Comparison of ENCODE assay signal across 2 cellular contexts in genomic region chr9:72703574-72703973, GRCh38.
TF ChIP-seq lines count a peak whose summit lies in the region.

No MANE protein-coding gene starts in this region.

TF ChIP-seq in IMR-90, 13 proteins besides CTCF, POLR2A, EP300 and RAD21:
- no peak for TF ChIP-seq RCOR1 (IDR thresholded peaks at IDR 0.05; ENCODE audit: insufficient replicate concordance, low read length)
- no peak for TF ChIP-seq MXI1 (IDR thresholded peaks at IDR 0.05; ENCODE audit: borderline replicate concordance, low read depth, low read length)
- TF ChIP-seq MAZ (IDR thresholded peaks at IDR 0.05; ENCODE audit: borderline replicate concordance, low read depth, low read length), result no peak
- TF ChIP-seq RFX5 (IDR thresholded peaks at IDR 0.05; ENCODE audit: low read depth, low read length), result no peak
- no peak for TF ChIP-seq BHLHE40 (IDR thresholded peaks at IDR 0.05; ENCODE audit: low read depth, low read length)
- no peak for TF ChIP-seq CEBPB (IDR thresholded peaks at IDR 0.05; ENCODE audit: low read depth, low read length)
- no peak for TF ChIP-seq ELK1 (IDR thresholded peaks at IDR 0.05; ENCODE audit: borderline replicate concordance, low read depth, low read length)
- no peak for TF ChIP-seq NFE2L2 (IDR thresholded peaks at IDR 0.05; ENCODE audit: low read depth, low read length)
- no peak for TF ChIP-seq CHD1 (IDR thresholded peaks at IDR 0.05; ENCODE audit: low read depth, low read length)
- TF ChIP-seq USF2 (IDR thresholded peaks at IDR 0.05; ENCODE audit: low read depth, low read length), result no peak
- TF ChIP-seq SMC3 (IDR thresholded peaks at IDR 0.05; ENCODE audit: low read depth, low read length), result no peak
- TF ChIP-seq MAFK (IDR thresholded peaks at IDR 0.05; ENCODE audit: low read depth, low read length), result no peak
- no peak for TF ChIP-seq FOS (IDR thresholded peaks at IDR 0.05; ENCODE audit: low read depth, low read length)
TF ChIP-seq in IMR-90: peak in this region for 0.

TF ChIP-seq in H1, 55 proteins besides CTCF, POLR2A, EP300 and RAD21:
- TF ChIP-seq HDAC2 (IDR thresholded peaks at IDR 0.05; ENCODE audit: borderline replicate concordance in 1 of 2, low read depth in 2 of 2, low read length in 2 of 2), result no peak
- TF ChIP-seq TAF7 (optimal IDR thresholded peaks at IDR 0.05; ENCODE audit: borderline replicate concordance, low read depth, low read length), result no peak
- TF ChIP-seq ZNF274 (IDR thresholded peaks at IDR 0.05; ENCODE audit: borderline replicate concordance, extremely low read depth, low read length), result no peak
- no peak for TF ChIP-seq BCL11A (IDR thresholded peaks at IDR 0.05; ENCODE audit: low read depth in 2 of 2, low read length in 2 of 2)
- TF ChIP-seq CBX5 (IDR thresholded peaks at IDR 0.05; ENCODE audit: low read depth, low read length), result no peak
- no peak for TF ChIP-seq TEAD4 (IDR thresholded peaks at IDR 0.05; ENCODE audit: low read depth, low read length)
- TF ChIP-seq EGR1 (IDR thresholded peaks at IDR 0.05; ENCODE audit: borderline replicate concordance, low read depth, low read length), result no peak
- no peak for TF ChIP-seq SIN3A (conservative IDR thresholded peaks at IDR 0.05 in 1 of 2, IDR thresholded peaks at IDR 0.05 in 1 of 2; ENCODE audit: low read depth in 1 of 2, low read length in 2 of 2)
- TF ChIP-seq CBX8 (IDR thresholded peaks at IDR 0.05; ENCODE audit: borderline replicate concordance, low read depth, low read length), result no peak
- TF ChIP-seq CEBPB (IDR thresholded peaks at IDR 0.05; ENCODE audit: low read depth, low read length), result no peak
- no peak for TF ChIP-seq ATF3 (IDR thresholded peaks at IDR 0.05; ENCODE audit: insufficient read depth, low read depth, low read length)
- TF ChIP-seq CHD1 (IDR thresholded peaks at IDR 0.05; ENCODE audit: low read depth, low read length), result no peak
- TF ChIP-seq GTF2F1 (IDR thresholded peaks at IDR 0.05; ENCODE audit: borderline replicate concordance, low read depth, low read length), result no peak
- no peak for TF ChIP-seq RXRA (IDR thresholded peaks at IDR 0.05; ENCODE audit: insufficient read depth, low read depth, low read length)
- no peak for TF ChIP-seq JUN (IDR thresholded peaks at IDR 0.05; ENCODE audit: low read depth, low read length)
- TF ChIP-seq TAF1 (IDR thresholded peaks at IDR 0.05; ENCODE audit: low read depth, low read length), result no peak
